17 cellular contexts compared by ENCODE assay signal in genomic region chr3:51530485-51530884, GRCh38.
"Had no signal": no experiment of that assay in that cellular context is flagged by ENCODE, and none has a peak within 500 bp of the region (broad histone marks: within the 10 kb centered on the region; RNA-seq: fewer than 3 reads in every experiment).

No MANE protein-coding gene starts in this region.

- H3K4me1 ChIP-seq: heart left ventricle, pancreas had no signal

- H3K9me3 ChIP-seq: mucosa of descending colon, pancreas had no signal

- H3K4me3 Mint-ChIP-seq: naive B cell, nephron, type B pancreatic cell had no signal

- H3K4me1 Mint-ChIP-seq: nephron had no signal

- H3K27me3 ChIP-seq: dorsolateral prefrontal cortex, pancreas had no signal

- H3K36me3 Mint-ChIP-seq: naive B cell, type B pancreatic cell had no signal

- H3K27ac Mint-ChIP-seq: nephron, progenitor cell of endocrine pancreas, type B pancreatic cell had no signal

- DNase-seq: dorsolateral prefrontal cortex; effector CD8-positive, alpha-beta T cell; foreskin melanocyte; heart left ventricle; hippocampal formation; mucosa of descending colon; naive B cell; occipital lobe; pancreas; right cardiac atrium; stimulated activated CD4-positive, alpha-beta T cell treated with anti-CD3 and anti-CD28 coated beads, Interleukin-2, amount 100 ng/mL, for 48 hours; stimulated activated naive CD4-positive, alpha-beta T cell treated with Interleukin-2 at 50 U/mL for 16 hours had no signal

- H3K4me3 ChIP-seq: coronary artery, dorsolateral prefrontal cortex, heart left ventricle, mucosa of descending colon, pancreas, smooth muscle cell had no signal

- H3K27ac ChIP-seq: coronary artery, dorsolateral prefrontal cortex, heart left ventricle, pancreas had no signal

- H3K9me3 Mint-ChIP-seq: naive B cell, type B pancreatic cell had no signal

- H3K36me3 ChIP-seq: heart left ventricle, pancreas had no signal

- H3K4me2 ChIP-seq: smooth muscle cell had no signal

- ATAC-seq: heart left ventricle, mucosa of descending colon, pancreas, right cardiac atrium had no signal
